In genomic region chr15:80921736-80922135, GRCh38 we compare ENCODE assay signal across 23 cellular contexts.
DNase-seq lines count a peak whose midpoint lies in the region; ATAC-seq and TF ChIP-seq lines count a peak whose summit lies in the region.
"Had no signal": no experiment of that assay in that cellular context is flagged by ENCODE, and none has a peak within 500 bp of the region (broad histone marks: within the 10 kb centered on the region; RNA-seq: fewer than 3 reads in every experiment).

No MANE protein-coding gene starts in this region.

- no peaks in the 10 kb centered on the region for H3K27me3 Mint-ChIP-seq in chondrocyte (ENCODE audit: low read depth)
- H3K27me3 Mint-ChIP-seq: CD4-positive, alpha-beta memory T cell; CD4-positive, CD25-positive, alpha-beta regulatory T cell had no signal

- no peak overlapping the region for H2BK5ac ChIP-seq in neuronal stem cell (ENCODE audit: low read length)

- intact Hi-C loops in left ventricle myocardium inferior (cut with micrococcal nuclease): no loop called here

- no peak for TF ChIP-seq CTCF in chondrocyte (IDR thresholded peaks at IDR 0.05)
- no peak for TF ChIP-seq CTCF in left ventricle myocardium inferior (IDR thresholded peaks at IDR 0.05; ENCODE audit: borderline replicate concordance)

- H3K14ac ChIP-seq in neuronal stem cell (ENCODE audit: low read length): no peak overlapping the region

- no peak overlapping the region for H2BK12ac ChIP-seq in neuronal stem cell (ENCODE audit: low read length)

- H3K4me3 ChIP-seq in neuronal stem cell (ENCODE audit: low read length in 2 of 2) (no peak overlapping the region), left ventricle myocardium inferior (no peak overlapping the region)
- H3K4me3 ChIP-seq: BLaER1, GM12878 had no signal

- H3K36me3 ChIP-seq in neuronal stem cell (replicated peaks in 1 of 2; ENCODE audit: control insufficient read depth in 2 of 2, insufficient read depth in 2 of 2, low read length in 2 of 2) (no peaks in the 10 kb centered on the region), left ventricle myocardium inferior (no peaks in the 10 kb centered on the region)
- H3K36me3 ChIP-seq: BE2C, BLaER1 had no signal

- H3K9me3 Mint-ChIP-seq in chondrocyte (ENCODE audit: low read depth): no peaks in the 10 kb centered on the region
- H3K9me3 Mint-ChIP-seq: CD14-positive monocyte; CD4-positive, alpha-beta memory T cell; CD4-positive, CD25-positive, alpha-beta regulatory T cell; CD8-positive, alpha-beta memory T cell had no signal

- H4K91ac ChIP-seq in neuronal stem cell (ENCODE audit: low read depth, low read length, poor library complexity): no peak overlapping the region

- H3K4me2 ChIP-seq in neuronal stem cell (ENCODE audit: insufficient read depth, low read length, poor library complexity, severe bottlenecking): no peak overlapping the region
- H3K4me2 ChIP-seq: BLaER1 had no signal

- peak overlapping the region; percentile 17 for H2AK5ac ChIP-seq in neuronal stem cell (ENCODE audit: low read depth, low read length)

- H3K4me3 Mint-ChIP-seq in chondrocyte (ENCODE audit: unreplicated experiment): no peak overlapping the region
- H3K4me3 Mint-ChIP-seq: CD14-positive monocyte; CD4-positive, alpha-beta memory T cell; CD8-positive, alpha-beta memory T cell had no signal

- H3K27ac Mint-ChIP-seq in chondrocyte (ENCODE audit: unreplicated experiment): peak overlapping the region; percentile 32
- H3K27ac Mint-ChIP-seq: CD14-positive monocyte; CD4-positive, alpha-beta memory T cell; CD4-positive, CD25-positive, alpha-beta regulatory T cell; CD8-positive, alpha-beta memory T cell had no signal

- H3K4me1 ChIP-seq in neuronal stem cell (ENCODE audit: control insufficient read depth in 2 of 2, insufficient read depth in 1 of 2, low read depth in 1 of 2, low read length in 2 of 2) (no peaks in the 10 kb centered on the region), left ventricle myocardium inferior (no peaks in the 10 kb centered on the region)
- H3K4me1 ChIP-seq: BE2C had no signal

- ATAC-seq in HG02938 (IDR thresholded peaks at IDR 0.05; ENCODE audit: unreplicated experiment): no peak
- ATAC-seq: GM12878 had no signal

- H2BK120ac ChIP-seq in neuronal stem cell (ENCODE audit: low read depth, low read length): no peak overlapping the region

- H3K27ac ChIP-seq in neuronal stem cell (replicated peaks; ENCODE audit: low read length) (no peak overlapping the region), left ventricle myocardium inferior (replicated peaks) (no peak overlapping the region)
- H3K27ac ChIP-seq: BLaER1 had no signal

- H3K18ac ChIP-seq in neuronal stem cell (ENCODE audit: low read length): no peak overlapping the region

- no CpG with 5 or more reads among the region's 12 CpGs for WGBS in neuronal stem cell (ENCODE audit: extremely low coverage in 2 of 2, insufficient read length in 2 of 2, insufficient replicate concordance in 1 of 2), 2 donors

- H3K4ac ChIP-seq in neuronal stem cell (ENCODE audit: low read length): no peak overlapping the region

- H3K27me3 ChIP-seq in neuronal stem cell (ENCODE audit: control insufficient read depth in 3 of 3, insufficient read depth in 3 of 3, low read depth in 1 of 3, low read length in 3 of 3) (no peaks in the 10 kb centered on the region), left ventricle myocardium inferior (ENCODE audit: low read depth) (no peaks in the 10 kb centered on the region)
- H3K27me3 ChIP-seq: BE2C, BLaER1 had no signal

- no peak overlapping the region for H2AFZ ChIP-seq in neuronal stem cell (ENCODE audit: low read length)

- no peak overlapping the region for H3K9ac ChIP-seq in neuronal stem cell (ENCODE audit: low read depth, low read length, poor library complexity)
- H3K9ac ChIP-seq: BLaER1 had no signal

- H3K79me1 ChIP-seq in neuronal stem cell (ENCODE audit: low read depth, low read length): no peaks in the 10 kb centered on the region

- H4K8ac ChIP-seq in neuronal stem cell (ENCODE audit: low read depth, low read length): no peak overlapping the region

- peaks cover 11% of the 10 kb centered on the region for H3K4me1 Mint-ChIP-seq in chondrocyte (ENCODE audit: low read depth)

- no peak for DNase-seq in chondrocyte (ENCODE audit: low spot score)
- no peak for DNase-seq in neuronal stem cell (ENCODE audit: low spot score)
- DNase-seq in left ventricle myocardium inferior: no peak
- DNase-seq in HuH-7 (ENCODE audit: low spot score): no peak
- DNase-seq: 8988T; ACHN; BE2C; C1 segment of cervical spinal cord; CD4-positive, alpha-beta memory T cell; CD4-positive, CD25-positive, alpha-beta regulatory T cell; CD8-positive, alpha-beta memory T cell; COR-L47; DMS 273 treated with DMSO at 0.1 percent for 48 hours; DMS153; DMS53; DMS79; DND-41; EL; GDM1 had no signal

- H3K9me3 ChIP-seq in neuronal stem cell (replicated peaks in 1 of 2; ENCODE audit: control insufficient read depth in 2 of 2, insufficient read depth in 1 of 2, low read depth in 1 of 2, low read length in 2 of 2) (peaks cover 0 to 2% of the 10 kb centered on the region in 2 donors), left ventricle myocardium inferior (replicated peaks) (no peaks in the 10 kb centered on the region)
- H3K9me3 ChIP-seq: BE2C, BLaER1 had no signal

- no peak overlapping the region for H2BK15ac ChIP-seq in neuronal stem cell (ENCODE audit: low read length)

- peaks cover 40% of the 10 kb centered on the region for H3K36me3 Mint-ChIP-seq in chondrocyte (ENCODE audit: low read depth)
- H3K36me3 Mint-ChIP-seq: CD14-positive monocyte had no signal

- H3K23ac ChIP-seq in neuronal stem cell (ENCODE audit: low read depth, low read length, poor library complexity): no peak overlapping the region
